ENCODE assay signal across 17 cellular contexts in genomic region chr6:3782876-3783832, GRCh38. TPM values are rescaled to one million over a fixed set of nuclear protein-coding genes. Genes with fewer than 3 reads are reported as not detected.
DNase-seq lines count a peak whose midpoint lies in the region; ATAC-seq and TF ChIP-seq lines count a peak whose summit lies in the region.
"Had no signal": no experiment of that assay in that cellular context is flagged by ENCODE, and none has a peak within 500 bp of the region (broad histone marks: within the 10 kb centered on the region; RNA-seq: fewer than 3 reads in every experiment).

No MANE protein-coding gene starts in this region.

- H3K27me3 ChIP-seq in Panc1 (ENCODE audit: control insufficient read depth, insufficient read depth, low read length), result no peaks in the 10 kb centered on the region
- H3K27me3 ChIP-seq in trophoblast cell (ENCODE audit: insufficient read depth, low read length), result no peaks in the 10 kb centered on the region
- H3K27me3 ChIP-seq: BLaER1 treated with 17β-estradiol and CSF1 and Interleukin-3, amounts not matched to agents 10 nM and 100 nM; SJSA1 had no signal

- H2BK120ac ChIP-seq in trophoblast cell (ENCODE audit: insufficient read depth, low read length, poor library complexity), result no peak overlapping the region

- ATAC-seq in Panc1, result 0 out of 2 replicates have a peak, but pooled peaks have one; percentile 23
- no peak for ATAC-seq in GM18511 (IDR thresholded peaks at IDR 0.05; ENCODE audit: unreplicated experiment)
- ATAC-seq in GM19397 (IDR thresholded peaks at IDR 0.05; ENCODE audit: unreplicated experiment), result no peak
- ATAC-seq: GM12878, GM23338 had no signal

- H2AFZ ChIP-seq in trophoblast cell (ENCODE audit: insufficient read depth, low read length, poor library complexity), result no peak overlapping the region
- H2AFZ ChIP-seq: GM23338 had no signal

- H3K4me3 ChIP-seq in Panc1 (ENCODE audit: low read depth in 2 of 2, low read length in 2 of 2) (no peak overlapping the region), trophoblast cell (ENCODE audit: low read depth, low read length) (no peak overlapping the region)
- H3K4me3 ChIP-seq: BLaER1 treated with 17β-estradiol and CSF1 and Interleukin-3, amounts not matched to agents 10 nM and 100 nM; GM12878; GM23338; SJSA1 had no signal

- H3K79me1 ChIP-seq in trophoblast cell (ENCODE audit: low read length), result no peaks in the 10 kb centered on the region

- no peak for TF ChIP-seq CTCF in Panc1 (IDR thresholded peaks at IDR 0.05)

- H4K91ac ChIP-seq in trophoblast cell (ENCODE audit: low read depth, low read length), result no peak overlapping the region

- H2AK5ac ChIP-seq in trophoblast cell (ENCODE audit: low read length), result no peak overlapping the region

- H2BK12ac ChIP-seq in trophoblast cell (ENCODE audit: low read length), result no peak overlapping the region

- no peak overlapping the region for H2BK5ac ChIP-seq in trophoblast cell (ENCODE audit: low read depth, low read length, poor library complexity)

- no peak overlapping the region for H3K14ac ChIP-seq in trophoblast cell (ENCODE audit: low read length)

- CTCF ChIA-PET in Panc1 (lab: Charles Lee), result no interaction called here

- peak overlapping the region; percentile 49 for H4K12ac ChIP-seq in trophoblast cell (ENCODE audit: low read depth, low read length)

- H3K79me2 ChIP-seq in trophoblast cell (ENCODE audit: control insufficient read depth, insufficient read depth, low read length, poor library complexity), result no peaks in the 10 kb centered on the region

- intact Hi-C loops in Panc1 (cut with micrococcal nuclease; ENCODE audit: unreplicated experiment), result no loop called here

- no peak overlapping the region for H3K4ac ChIP-seq in trophoblast cell (ENCODE audit: low read depth, low read length)

- H3K4me1 ChIP-seq in Panc1 (ENCODE audit: control insufficient read depth, insufficient read depth, low read length) (no peaks in the 10 kb centered on the region), trophoblast cell (ENCODE audit: control insufficient read depth in 1 of 2, insufficient read depth in 2 of 2, low read length in 2 of 2) (no peaks in the 10 kb centered on the region)
- H3K4me1 ChIP-seq: SJSA1 had no signal

- BruUV-seq in Panc1 (replicated peaks; lab: Mats Ljungman, UMichigan), result no TSS peak

- peak; percentile 26 for DNase-seq in AG20443 (ENCODE audit: low spot score)
- DNase-seq in Panc1 (ENCODE audit: low read depth, low spot score), result no peak
- peak; percentile 23 for DNase-seq in fibroblast of peridontal ligament (ENCODE audit: extremely low read depth)
- no peak for DNase-seq in trophoblast cell
- no peak for DNase-seq in SIG-M5 (lab: John Stamatoyannopoulos, UW)
- DNase-seq in EL, result no peak
- DNase-seq: NCI-H1417, NCI-H2029, NCI-H2171 treated with DMSO at 0.1 percent for 48 hours, NCI-H510A treated with DMSO at 0.1 percent for 48 hours, SW 1271 had no signal

- in situ Hi-C loops in Panc1 (cut with HindIII; ENCODE audit: low pct_unique_long_range_greater_than_20kb, low sequenced_read_pairs), result no loop called here

- no peak overlapping the region for H3K23ac ChIP-seq in trophoblast cell (ENCODE audit: low read length)

- 100% methylated on average over 2 of the region's 17 CpGs for WGBS in trophoblast cell (ENCODE audit: extremely low coverage, insufficient coverage, insufficient read length)

- no peaks in the 10 kb centered on the region for H3K36me3 ChIP-seq in Panc1 (ENCODE audit: control insufficient read depth, insufficient read depth, low read length)
- no peaks in the 10 kb centered on the region for H3K36me3 ChIP-seq in trophoblast cell (ENCODE audit: control insufficient read depth in 1 of 2, insufficient read depth in 2 of 2, low read length in 2 of 2)
- H3K36me3 ChIP-seq: BLaER1 treated with 17β-estradiol and CSF1 and Interleukin-3, amounts not matched to agents 10 nM and 100 nM; SJSA1 had no signal

- POLR2A ChIA-PET in Panc1 (lab: Charles Lee), result interaction anchor here (0.6 kb wide), 1 partner anchor 8 kb away, joined by 4 read pairs; no protein-coding TSS in a partner anchor

- no peak overlapping the region for H3K4me2 ChIP-seq in trophoblast cell (ENCODE audit: low read length)
- H3K4me2 ChIP-seq: BLaER1 treated with 17β-estradiol and CSF1 and Interleukin-3, amounts not matched to agents 10 nM and 100 nM; GM23338 had no signal

- no peak overlapping the region for H3K9ac ChIP-seq in trophoblast cell (ENCODE audit: low read length)
- H3K9ac ChIP-seq: BLaER1 treated with 17β-estradiol and CSF1 and Interleukin-3, amounts not matched to agents 10 nM and 100 nM had no signal

- no peaks in the 10 kb centered on the region for H3K9me3 ChIP-seq in Panc1 (ENCODE audit: control insufficient read depth, insufficient read depth, low read depth, low read length)
- H3K9me3 ChIP-seq in trophoblast cell (ENCODE audit: insufficient read depth, low read depth, low read length), result no peaks in the 10 kb centered on the region
- H3K9me3 ChIP-seq: BLaER1 treated with 17β-estradiol and CSF1 and Interleukin-3, amounts not matched to agents 10 nM and 100 nM; SJSA1 had no signal

- H3K27ac ChIP-seq in Panc1 (ENCODE audit: low read length) (no peak overlapping the region), trophoblast cell (ENCODE audit: low read depth, low read length) (no peak overlapping the region)
- H3K27ac ChIP-seq: BLaER1 treated with 17β-estradiol and CSF1 and Interleukin-3, amounts not matched to agents 10 nM and 100 nM; SJSA1 had no signal

- H4K8ac ChIP-seq in trophoblast cell (ENCODE audit: low read depth, low read length), result no peak overlapping the region

- no peak overlapping the region for H3K18ac ChIP-seq in trophoblast cell (ENCODE audit: low read length)

RNA-seq across cellular contexts. Expression of gene PXDC1, which starts 31.6 kb away (rescaled TPM):
- total RNA-seq in Panc1 (2021; ENCODE audit: unreplicated experiment), result 36.2 TPM
- polyA plus RNA-seq in Panc1 (2012; ENCODE audit: insufficient read length), result 29.3 TPM
- 57.9 and 59.3 TPM in 2 replicates for polyA plus RNA-seq in trophoblast cell (2013)

Comparison
In these comparisons a context has a peak if more than half of its experiments do, and no peak if none do; other contexts are left out.
1. DNase-seq: peak in AG20443 (single experiment) and fibroblast of peridontal ligament (single experiment); none in Panc1 (single experiment), trophoblast cell (0 of 2), SIG-M5 (single experiment) and EL (single experiment).